ENCODE assay signal across 18 cellular contexts in the genomic region with DNA sequence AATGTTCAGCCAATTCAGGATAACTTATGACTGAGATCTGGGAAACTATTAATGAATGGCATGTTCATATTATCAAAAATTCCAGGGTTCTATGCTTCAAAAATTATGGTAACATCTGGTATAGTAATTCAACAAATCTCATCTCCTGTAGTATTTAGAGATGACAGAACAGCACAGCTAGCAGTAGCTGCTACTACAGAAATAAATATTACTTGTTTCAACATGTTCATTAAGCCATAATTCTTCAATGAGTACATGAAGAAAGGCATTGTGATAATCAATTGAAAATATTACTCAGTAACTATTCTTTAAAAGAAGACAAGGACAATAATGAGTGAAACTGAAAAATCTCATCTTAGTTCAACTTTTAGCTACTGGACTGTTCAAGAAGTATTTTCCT.
"Had no signal": no experiment of that assay in that cellular context is flagged by ENCODE, and none has a peak within 500 bp of the region (broad histone marks: within the 10 kb centered on the region; RNA-seq: fewer than 3 reads in every experiment).

No MANE protein-coding gene starts in this region.

- H3K27me3 ChIP-seq: SJSA1 had no signal

- DNase-seq: IMR-90, Kasumi-1, KG1, MM.1S, NCI-H1092 treated with DMSO at 0.1 percent for 48 hours, NCI-H1436, NCI-H187, NCI-H2029, NCI-H2171 treated with DMSO at 0.1 percent for 48 hours, NCI-H524, NCI-H526 treated with DMSO at 0.1 percent for 48 hours, NCI-H748 treated with DMSO at 0.1 percent for 48 hours, Right ventricle myocardium superior, SIG-M5 had no signal

- H3K9me3 ChIP-seq: SJSA1 had no signal

- FAIRE-seq: HepG2 had no signal

- ATAC-seq: HepG2 had no signal

- H3K4me3 ChIP-seq: SJSA1, SK-N-MC had no signal

- H3K27ac ChIP-seq: HL-60, SJSA1, SK-N-MC had no signal
